ENCODE assay signal across 20 cellular contexts in genomic region chr15:82903511-82903910, GRCh38. TPM values are rescaled to one million over a fixed set of nuclear protein-coding genes. Genes with fewer than 3 reads are reported as not detected.
A peak's percentile ranks its signal among the peaks of the same experiment; 100 is the strongest.
DNase-seq lines count a peak whose midpoint lies in the region; ATAC-seq and TF ChIP-seq lines count a peak whose summit lies in the region.
"Had no signal": no experiment of that assay in that cellular context is flagged by ENCODE, and none has a peak within 500 bp of the region (broad histone marks: within the 10 kb centered on the region; RNA-seq: fewer than 3 reads in every experiment).

No MANE protein-coding gene starts in this region.

- DNase-seq in activated naive CD4-positive, alpha-beta T cell treated with anti-CD3 and anti-CD28 coated beads, Interleukin-2, amount 10 ng/mL, durations not matched to agents 7 days and 5 days = no peak
- no peak for DNase-seq in activated naive CD4-positive, alpha-beta T cell treated with anti-CD3 and anti-CD28 coated beads, Interleukin-2, amount 50 U/mL, for 72 hours (ENCODE audit: low spot score in 2 of 2)
- DNase-seq in body of pancreas (no peak), testis (no peak), AG20443 (ENCODE audit: low spot score) (no peak), UCSD-AML1 (lab: John Stamatoyannopoulos, UW; ENCODE audit: unreplicated experiment) (no peak)
- DNase-seq: AML-193; BE2C; CD4-positive, alpha-beta T cell; CD8-positive, alpha-beta memory T cell; DMS 273 treated with DMSO at 0.1 percent for 48 hours; DMS79; EL; GDM1; H7; HCEC 1CT had no signal

- TF ChIP-seq CTCF in body of pancreas (IDR thresholded peaks at IDR 0.05) = no peak
- TF ChIP-seq CTCF in testis (IDR thresholded peaks at IDR 0.05) = no peak

- ATAC-seq in activated naive CD4-positive, alpha-beta T cell treated with anti-CD3 and anti-CD28 coated beads, Interleukin-2, amount 50 U/mL, for 72 hours = no peak
- no peak for ATAC-seq in body of pancreas
- ATAC-seq: GM12878 had no signal

- TF ChIP-seq POLR2A in body of pancreas (IDR thresholded peaks at IDR 0.05) (no peak), testis (IDR thresholded peaks at IDR 0.05) (no peak)

- no peak overlapping the region for H3K4me3 Mint-ChIP-seq in activated naive CD4-positive, alpha-beta T cell treated with anti-CD3 and anti-CD28 coated beads, Interleukin-2, amount 10 ng/mL, durations not matched to agents 7 days and 5 days
- H3K4me3 Mint-ChIP-seq: CD14-positive monocyte; CD4-positive, alpha-beta T cell; CD8-positive, alpha-beta memory T cell had no signal

- H3K27me3 ChIP-seq in body of pancreas (no peaks in the 10 kb centered on the region), testis (no peaks in the 10 kb centered on the region)
- H3K27me3 ChIP-seq: BE2C; BLaER1 treated with 17β-estradiol and CSF1 and Interleukin-3, amounts not matched to agents 10 nM and 100 nM had no signal

- peaks cover 19% of the 10 kb centered on the region for H3K27me3 Mint-ChIP-seq in activated naive CD4-positive, alpha-beta T cell treated with anti-CD3 and anti-CD28 coated beads, Interleukin-2, amount 10 ng/mL, durations not matched to agents 7 days and 5 days

- intact Hi-C loops in body of pancreas (cut with DNase I) (no loop called here), testis (cut with DNase I; ENCODE audit: low total_unique reads) (no loop called here)

- CTCF ChIA-PET in activated naive CD4-positive, alpha-beta T cell treated with anti-CD3 and anti-CD28 coated beads, Interleukin-2, amount 10 ng/mL, durations not matched to agents 7 days and 5 days (lab: Charles Lee) = no interaction called here

- peaks cover 5% of the 10 kb centered on the region for H3K9me3 Mint-ChIP-seq in activated naive CD4-positive, alpha-beta T cell treated with anti-CD3 and anti-CD28 coated beads, Interleukin-2, amount 10 ng/mL, durations not matched to agents 7 days and 5 days
- peaks cover 5 to 13% of the 10 kb centered on the region in 2 donors for H3K9me3 Mint-ChIP-seq in activated naive CD4-positive, alpha-beta T cell treated with anti-CD3 and anti-CD28 coated beads, Interleukin-2, amount 50 U/mL, for 72 hours

- no peak overlapping the region for H3K4me3 ChIP-seq in body of pancreas
- peak overlapping the region; percentile 23 to 36 for H3K4me3 ChIP-seq in testis
- H3K4me3 ChIP-seq: BLaER1 treated with 17β-estradiol and CSF1 and Interleukin-3, amounts not matched to agents 10 nM and 100 nM; GM12878 had no signal

- H3K27ac Mint-ChIP-seq in activated naive CD4-positive, alpha-beta T cell treated with anti-CD3 and anti-CD28 coated beads, Interleukin-2, amount 10 ng/mL, durations not matched to agents 7 days and 5 days = peak overlapping the region; percentile 40
- H3K27ac Mint-ChIP-seq in activated naive CD4-positive, alpha-beta T cell treated with anti-CD3 and anti-CD28 coated beads, Interleukin-2, amount 50 U/mL, for 72 hours = no peak overlapping the region
- H3K27ac Mint-ChIP-seq: CD14-positive monocyte; CD4-positive, alpha-beta T cell; CD8-positive, alpha-beta memory T cell had no signal

- H3K27ac ChIP-seq in body of pancreas = peak overlapping the region in 3 of 4 donors; percentile 59 to 75 (median 61)
- H3K27ac ChIP-seq in testis = peak overlapping the region in 1 of 2 donors; percentile 29
- H3K27ac ChIP-seq: 22Rv1; BLaER1 treated with 17β-estradiol and CSF1 and Interleukin-3, amounts not matched to agents 10 nM and 100 nM had no signal

- H3K36me3 ChIP-seq in body of pancreas (replicated peaks in 1 of 2; ENCODE audit: insufficient read depth in 1 of 2, low read depth in 2 of 2) (no peaks in the 10 kb centered on the region), testis (ENCODE audit: low read depth, missing control alignments) (no peaks in the 10 kb centered on the region)
- H3K36me3 ChIP-seq: BE2C; BLaER1 treated with 17β-estradiol and CSF1 and Interleukin-3, amounts not matched to agents 10 nM and 100 nM had no signal

- no peaks in the 10 kb centered on the region for H3K4me1 Mint-ChIP-seq in activated naive CD4-positive, alpha-beta T cell treated with anti-CD3 and anti-CD28 coated beads, Interleukin-2, amount 10 ng/mL, durations not matched to agents 7 days and 5 days
- H3K4me1 Mint-ChIP-seq: CD14-positive monocyte; CD8-positive, alpha-beta memory T cell had no signal

- H3K4me1 ChIP-seq in body of pancreas (peaks cover 75% of the 10 kb centered on the region), testis (no peaks in the 10 kb centered on the region)
- H3K4me1 ChIP-seq: BE2C; BLaER1 treated with 17β-estradiol and CSF1 and Interleukin-3, amounts not matched to agents 10 nM and 100 nM had no signal

- no peaks in the 10 kb centered on the region for H3K36me3 Mint-ChIP-seq in activated naive CD4-positive, alpha-beta T cell treated with anti-CD3 and anti-CD28 coated beads, Interleukin-2, amount 10 ng/mL, durations not matched to agents 7 days and 5 days
- peaks cover under 1 to 1% of the 10 kb centered on the region in 2 donors for H3K36me3 Mint-ChIP-seq in activated naive CD4-positive, alpha-beta T cell treated with anti-CD3 and anti-CD28 coated beads, Interleukin-2, amount 50 U/mL, for 72 hours

- 93 to 97% methylated on average over 12 to 16 of the region's 16 CpGs for WGBS in body of pancreas, 2 donors
- WGBS in testis, 2 donors = 70 to 74% methylated on average over 16 of the region's 16 CpGs

- H3K9me3 ChIP-seq in body of pancreas (peaks cover 0 to 4% (median 0%) of the 10 kb centered on the region in 3 donors), testis (no peaks in the 10 kb centered on the region)
- H3K9me3 ChIP-seq: BE2C had no signal

RNA-seq across cellular contexts. Expression of gene HOMER2, which starts 49.0 kb away (rescaled TPM):
- 1 to 10 TPM; 2.2 to 4.4 TPM for total RNA-seq in activated naive CD4-positive, alpha-beta T cell treated with anti-CD3 and anti-CD28 coated beads, Interleukin-2, amount 50 U/mL, for 72 hours
- 100 to 1,000 TPM; 331 to 469 TPM for total RNA-seq in body of pancreas
- 10 to 100 TPM; 38.5 to 40.5 TPM for total RNA-seq in testis
- polyA plus RNA-seq in testis (ENCODE audit: insufficient read depth, low read depth, low replicate concordance) = 18.7 TPM

Comparison
In these comparisons a context has a peak if more than half of its experiments do, and no peak if none do; other contexts are left out.
1. H3K4me3 ChIP-seq: peak in testis (2 of 2); none in body of pancreas (0 of 2).
2. RNA of gene HOMER2, which starts 49.0 kb away (total RNA-seq): 331 to 469 TPM in body of pancreas; 38.5 to 40.5 TPM in testis and 2.2 to 4.4 TPM in activated naive CD4-positive, alpha-beta T cell treated with anti-CD3 and anti-CD28 coated beads, Interleukin-2, amount 50 U/mL, for 72 hours; every median in the first group is over 4 times any median in the second.